In the genomic region with DNA sequence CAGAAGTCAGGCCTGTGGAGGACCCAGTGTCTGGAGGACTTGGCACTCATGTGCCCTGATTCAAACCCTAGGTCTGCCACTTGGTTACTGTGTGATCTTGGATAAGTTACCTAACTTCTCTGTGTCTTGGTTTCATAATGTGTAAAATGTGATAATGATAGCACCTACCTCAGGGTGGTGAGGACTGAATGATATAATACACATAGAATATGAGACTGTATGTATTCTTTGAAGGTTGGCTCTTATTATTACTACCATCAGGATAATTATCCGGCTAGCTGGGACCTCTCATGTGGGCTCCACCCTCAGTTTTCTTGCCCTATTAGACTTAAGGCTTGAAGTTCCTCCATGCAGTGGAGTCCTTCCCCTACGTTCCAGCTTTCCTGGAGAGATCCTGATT, we compare ENCODE assay signal across 29 cellular contexts.
"Had no signal": no experiment of that assay in that cellular context is flagged by ENCODE, and none has a peak within 500 bp of the region (broad histone marks: within the 10 kb centered on the region; RNA-seq: fewer than 3 reads in every experiment).

No MANE protein-coding gene starts in this region.

- ATAC-seq: activated CD4-positive, alpha-beta T cell treated with anti-CD3 and anti-CD28 coated beads for 36 hours; activated CD8-positive, alpha-beta memory T cell treated with anti-CD3 and anti-CD28 coated beads, Interleukin-2, amount 10 ng/mL, durations not matched to agents 7 days and 5 days; activated CD8-positive, alpha-beta T cell treated with anti-CD3 and anti-CD28 coated beads, Interleukin-2, amount 10 ng/mL, durations not matched to agents 7 days and 5 days; activated T-cell treated with anti-CD3 and anti-CD28 coated beads, Interleukin-2, amount 50 U/mL, for 72 hours; effector memory CD8-positive, alpha-beta T cell; gastroesophageal sphincter had no signal

- H3K9me3 Mint-ChIP-seq: activated CD4-positive, alpha-beta memory T cell treated with anti-CD3 and anti-CD28 coated beads for 36 hours; activated CD4-positive, alpha-beta T cell treated with anti-CD3 and anti-CD28 coated beads, Interleukin-2, amount 10 ng/mL, durations not matched to agents 24 days and 14 days; activated T-cell treated with anti-CD3 and anti-CD28 coated beads, Interleukin-2, amount 50 U/mL, for 72 hours; central memory CD8-positive, alpha-beta T cell; effector memory CD8-positive, alpha-beta T cell had no signal

- H3K4me3 Mint-ChIP-seq: activated CD4-positive, alpha-beta memory T cell treated with anti-CD3 and anti-CD28 coated beads for 36 hours; activated CD4-positive, alpha-beta T cell treated with anti-CD3 and anti-CD28 coated beads for 36 hours; activated CD4-positive, alpha-beta T cell treated with anti-CD3 and anti-CD28 coated beads, Interleukin-2, amount 10 ng/mL, durations not matched to agents 24 days and 14 days; activated CD8-positive, alpha-beta memory T cell treated with anti-CD3 and anti-CD28 coated beads, Interleukin-2, amount 10 ng/mL, durations not matched to agents 7 days and 5 days; activated CD8-positive, alpha-beta T cell treated with anti-CD3 and anti-CD28 coated beads, Interleukin-2, amount 10 ng/mL, durations not matched to agents 7 days and 5 days; activated naive CD8-positive, alpha-beta T cell; activated T-cell treated with anti-CD3 and anti-CD28 coated beads, Interleukin-2, amount 50 U/mL, for 72 hours; central memory CD8-positive, alpha-beta T cell; effector memory CD8-positive, alpha-beta T cell had no signal

- H3K4me1 Mint-ChIP-seq: activated CD4-positive, alpha-beta T cell treated with anti-CD3 and anti-CD28 coated beads, Interleukin-2, amount 10 ng/mL, durations not matched to agents 24 days and 14 days; activated CD8-positive, alpha-beta memory T cell treated with anti-CD3 and anti-CD28 coated beads, Interleukin-2, amount 10 ng/mL, durations not matched to agents 7 days and 5 days; central memory CD8-positive, alpha-beta T cell had no signal

- H3K36me3 Mint-ChIP-seq: activated CD4-positive, alpha-beta memory T cell treated with anti-CD3 and anti-CD28 coated beads for 36 hours; activated CD8-positive, alpha-beta memory T cell treated with anti-CD3 and anti-CD28 coated beads, Interleukin-2, amount 10 ng/mL, durations not matched to agents 7 days and 5 days; activated naive CD8-positive, alpha-beta T cell had no signal

- H3K27ac ChIP-seq: brain microvascular endothelial cell, epithelial cell of prostate, esophagus squamous epithelium, gastroesophageal sphincter had no signal

- H3K27ac Mint-ChIP-seq: activated CD4-positive, alpha-beta memory T cell treated with anti-CD3 and anti-CD28 coated beads for 36 hours; activated CD4-positive, alpha-beta T cell treated with anti-CD3 and anti-CD28 coated beads for 36 hours; activated CD4-positive, alpha-beta T cell treated with anti-CD3 and anti-CD28 coated beads, Interleukin-2, amount 10 ng/mL, durations not matched to agents 24 days and 14 days; activated CD8-positive, alpha-beta memory T cell treated with anti-CD3 and anti-CD28 coated beads, Interleukin-2, amount 10 ng/mL, durations not matched to agents 7 days and 5 days; activated CD8-positive, alpha-beta T cell treated with anti-CD3 and anti-CD28 coated beads, Interleukin-2, amount 10 ng/mL, durations not matched to agents 7 days and 5 days; activated naive CD8-positive, alpha-beta T cell; activated T-cell treated with anti-CD3 and anti-CD28 coated beads, Interleukin-2, amount 50 U/mL, for 72 hours; effector memory CD8-positive, alpha-beta T cell had no signal

- H3K27me3 ChIP-seq: brain microvascular endothelial cell, gastroesophageal sphincter had no signal

- H3K4me3 ChIP-seq: esophagus squamous epithelium, gastroesophageal sphincter had no signal

- H3K27me3 Mint-ChIP-seq: activated naive CD8-positive, alpha-beta T cell had no signal

- H3K9me3 ChIP-seq: esophagus squamous epithelium, gastroesophageal sphincter had no signal

- H3K36me3 ChIP-seq: brain microvascular endothelial cell, esophagus squamous epithelium, gastroesophageal sphincter had no signal

- H3K4me1 ChIP-seq: esophagus squamous epithelium, gastroesophageal sphincter had no signal

- DNase-seq: activated CD4-positive, alpha-beta memory T cell treated with anti-CD3 and anti-CD28 coated beads for 36 hours; activated CD4-positive, alpha-beta T cell treated with anti-CD3 and anti-CD28 coated beads for 36 hours; activated CD4-positive, alpha-beta T cell treated with anti-CD3 and anti-CD28 coated beads, Interleukin-2, amount 10 ng/mL, durations not matched to agents 24 days and 14 days; activated CD4-positive, CD25-positive, alpha-beta regulatory T cell; activated CD4-positive, CD25-positive, alpha-beta regulatory T cell treated with anti-CD3 and anti-CD28 coated beads, Interleukin-2, amount 50 U/mL, for 72 hours; activated CD8-positive, alpha-beta memory T cell treated with anti-CD3 and anti-CD28 coated beads, Interleukin-2, amount 10 ng/mL, durations not matched to agents 7 days and 5 days; activated CD8-positive, alpha-beta memory T cell treated with anti-CD3 and anti-CD28 coated beads, Interleukin-2, amount 50 U/mL, for 4 hours; activated CD8-positive, alpha-beta T cell treated with anti-CD3 and anti-CD28 coated beads, Interleukin-2, amount 10 ng/mL, durations not matched to agents 7 days and 5 days; activated effector memory CD4-positive, alpha-beta T cell treated with Interleukin-2 at 50 U/mL for 16 hours; activated gamma-delta T cell treated with Interleukin-2 at 50 U/mL for 16 hours; activated naive CD4-positive, alpha-beta T cell treated with anti-CD3 and anti-CD28 coated beads, Interleukin-2, amount 50 U/mL, for 16 hours; activated naive CD4-positive, alpha-beta T cell treated with Interleukin-2 at 50 U/mL for 16 hours; activated T-cell treated with anti-CD3 and anti-CD28 coated beads, Interleukin-2, amount 50 U/mL, for 1 hour; activated T-cell treated with anti-CD3 and anti-CD28 coated beads, Interleukin-2, amount 50 U/mL, for 72 hours; amniotic stem cell; anterior cingulate cortex; brain microvascular endothelial cell; cortex of kidney; dermis blood vessel endothelial cell; effector CD4-positive, alpha-beta T cell; effector memory CD8-positive, alpha-beta T cell; esophagus squamous epithelium; foreskin melanocyte; T-helper 1 cell; T-helper 2 cell had no signal
